8 cellular contexts compared by ENCODE assay signal in genomic region chr7:98250789-98251188, GRCh38. TPM values are rescaled to one million over a fixed set of nuclear protein-coding genes. Genes with fewer than 3 reads are reported as not detected.
DNase-seq lines count a peak whose midpoint lies in the region; ATAC-seq and TF ChIP-seq lines count a peak whose summit lies in the region.

No MANE protein-coding gene starts in this region.

- ATAC-seq in HG03135 (IDR thresholded peaks at IDR 0.05; ENCODE audit: unreplicated experiment) (no peak), HG02885 (IDR thresholded peaks at IDR 0.05; ENCODE audit: poor library complexity, unreplicated experiment) (no peak)

- TF ChIP-seq CTCF in epithelial cell of proximal tubule (conservative IDR thresholded peaks at IDR 0.05; ENCODE audit: low read depth, low read length) = no peak

- peak; percentile 26 for DNase-seq in activated gamma-delta T cell treated with Interleukin-2 at 50 U/mL for 16 hours
- no peak for DNase-seq in activated gamma-delta T cell (lab: John Stamatoyannopoulos, UW)
- peak; percentile 59 for DNase-seq in activated CD4-positive, alpha-beta T cell treated with anti-CD3 and anti-CD28 coated beads for 48 hours
- DNase-seq in epithelial cell of proximal tubule (ENCODE audit: low read depth) = no peak
- peak; percentile 51 for DNase-seq in stimulated activated CD4-positive, alpha-beta T cell treated with anti-CD3 and anti-CD28 coated beads, Interleukin-15, amount 100 ng/mL, for 24 hours
- DNase-seq in amniotic stem cell (lab: John Stamatoyannopoulos, UW) = no peak

- peak overlapping the region; percentile 96 for H3K4me3 ChIP-seq in epithelial cell of proximal tubule (ENCODE audit: low read depth, low read length)

RNA-seq across cellular contexts. Expression of gene TECPR1, which starts 1.2 kb away (rescaled TPM):
- 13.2 and 16.7 TPM in 2 replicates for total RNA-seq in epithelial cell of proximal tubule

RNA-seq across cellular contexts. Expression of gene BRI3, which starts 30.7 kb away (rescaled TPM):
- total RNA-seq in epithelial cell of proximal tubule = 20.0 and 41.9 TPM in 2 replicates

RNA-seq across cellular contexts. Expression of gene BHLHA15, which starts 39.5 kb away (rescaled TPM):
- 1.8 and 2.7 TPM in 2 replicates for total RNA-seq in epithelial cell of proximal tubule

Comparison
In these comparisons a context has a peak if more than half of its experiments do, and no peak if none do; other contexts are left out.
1. DNase-seq: peak in activated gamma-delta T cell treated with Interleukin-2 at 50 U/mL for 16 hours (single experiment), activated CD4-positive, alpha-beta T cell treated with anti-CD3 and anti-CD28 coated beads for 48 hours (single experiment) and stimulated activated CD4-positive, alpha-beta T cell treated with anti-CD3 and anti-CD28 coated beads, Interleukin-15, amount 100 ng/mL, for 24 hours (single experiment); none in activated gamma-delta T cell (single experiment), epithelial cell of proximal tubule (single experiment) and amniotic stem cell (single experiment).